Comparison of ENCODE assay signal across 8 cellular contexts in the genomic region with DNA sequence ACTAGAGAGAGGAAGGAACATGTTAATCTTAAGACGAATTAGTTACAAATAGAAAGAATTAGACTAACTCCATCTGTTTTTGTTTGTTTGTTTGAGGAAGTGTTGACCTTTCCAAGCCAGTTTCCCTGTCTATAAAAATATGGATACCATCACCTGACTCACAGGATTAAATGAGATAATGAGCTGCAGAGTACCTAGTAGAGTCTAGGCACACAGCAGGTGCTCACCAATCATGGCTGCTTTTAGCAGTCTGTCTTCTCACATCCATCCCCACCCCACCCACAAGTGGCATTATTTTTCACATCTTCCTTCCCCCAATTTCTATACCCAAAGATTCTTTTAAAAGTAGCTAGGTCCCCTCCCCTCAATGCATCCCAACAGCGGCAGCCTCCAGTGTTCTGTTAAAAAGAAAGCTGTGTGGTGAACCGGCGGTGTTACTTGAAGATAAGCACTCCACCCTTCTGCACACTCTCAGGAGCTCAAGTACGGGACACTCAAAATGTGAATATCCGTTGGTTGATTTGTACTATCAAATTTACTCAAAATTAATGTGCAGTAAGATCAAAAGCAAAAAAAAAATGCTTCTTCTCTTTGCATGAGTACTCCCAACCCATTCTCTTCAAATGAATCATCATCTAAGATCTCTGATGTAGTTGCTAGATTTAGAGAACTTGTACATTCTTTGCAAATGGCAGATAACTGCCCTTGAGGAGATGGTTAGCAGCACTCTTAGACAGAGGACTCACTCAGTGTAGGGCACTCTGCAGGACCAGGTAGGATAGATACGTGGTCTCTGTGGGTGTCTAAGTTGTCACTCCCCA.
DNase-seq lines count a peak whose midpoint lies in the region; ATAC-seq lines count a peak whose summit lies in the region.

No MANE protein-coding gene starts in this region.

- peaks cover 30% of the 10 kb centered on the region for H3K4me1 Mint-ChIP-seq in activated naive CD4-positive, alpha-beta T cell treated with anti-CD3 and anti-CD28 coated beads for 36 hours (ENCODE audit: low read depth)
- H3K4me1 Mint-ChIP-seq in stimulated activated effector memory CD8-positive, alpha-beta T cell treated with anti-CD3 and anti-CD28 coated beads, Interleukin-12 subunit alpha, Interleukin-12 subunit beta, amount 100 ng/mL, for 72 hours: peaks cover 43% of the 10 kb centered on the region

- ATAC-seq in HG02870 (IDR thresholded peaks at IDR 0.05; ENCODE audit: unreplicated experiment): peak; percentile 86
- ATAC-seq in stimulated activated effector memory CD8-positive, alpha-beta T cell treated with anti-CD3 and anti-CD28 coated beads, Interleukin-12 subunit alpha, Interleukin-12 subunit beta, amount 100 ng/mL, for 72 hours: peak; percentile 95

- CTCF ChIA-PET in activated naive CD4-positive, alpha-beta T cell treated with anti-CD3 and anti-CD28 coated beads for 36 hours (lab: Charles Lee): interaction anchor here (1.9 kb wide), 1 partner anchor 35 kb away, joined by 7 read pairs; no protein-coding TSS in a partner anchor

- peak; percentile 24 for DNase-seq in activated naive CD4-positive, alpha-beta T cell treated with anti-CD3 and anti-CD28 coated beads for 36 hours
- no peak for DNase-seq in activated naive CD4-positive, alpha-beta T cell (lab: John Stamatoyannopoulos, UW)
- DNase-seq in activated T-cell treated with anti-CD3 and anti-CD28 coated beads, Interleukin-2, amount 50 U/mL, for 48 hours: peak; percentile 46 to 55
- peak; percentile 9 to 78 for DNase-seq in stimulated activated effector memory CD8-positive, alpha-beta T cell treated with anti-CD3 and anti-CD28 coated beads, Interleukin-12 subunit alpha, Interleukin-12 subunit beta, amount 100 ng/mL, for 72 hours (ENCODE audit: low spot score in 2 of 2)
- DNase-seq in HuH-7 (ENCODE audit: low spot score): no peak
- no peak for DNase-seq in HuH-7.5 (ENCODE audit: low spot score)
- no peak for DNase-seq in SW480 (ENCODE audit: low spot score)

- H3K27me3 Mint-ChIP-seq in activated naive CD4-positive, alpha-beta T cell treated with anti-CD3 and anti-CD28 coated beads for 36 hours (ENCODE audit: low read depth): no peaks in the 10 kb centered on the region

- no peaks in the 10 kb centered on the region for H3K9me3 Mint-ChIP-seq in activated naive CD4-positive, alpha-beta T cell treated with anti-CD3 and anti-CD28 coated beads for 36 hours
- H3K9me3 Mint-ChIP-seq in stimulated activated effector memory CD8-positive, alpha-beta T cell treated with anti-CD3 and anti-CD28 coated beads, Interleukin-12 subunit alpha, Interleukin-12 subunit beta, amount 100 ng/mL, for 72 hours: no peaks in the 10 kb centered on the region

- peak overlapping the region; percentile 4 for H3K27ac Mint-ChIP-seq in activated naive CD4-positive, alpha-beta T cell treated with anti-CD3 and anti-CD28 coated beads for 36 hours
- H3K27ac Mint-ChIP-seq in stimulated activated effector memory CD8-positive, alpha-beta T cell treated with anti-CD3 and anti-CD28 coated beads, Interleukin-12 subunit alpha, Interleukin-12 subunit beta, amount 100 ng/mL, for 72 hours: peak overlapping the region; percentile 81

- intact Hi-C loops in activated naive CD4-positive, alpha-beta T cell treated with anti-CD3 and anti-CD28 coated beads for 36 hours (cut with micrococcal nuclease): loop anchor here (1.0 kb wide), 1 partner anchor 36 kb away; no protein-coding TSS in a partner anchor

- H3K4me3 Mint-ChIP-seq in activated naive CD4-positive, alpha-beta T cell treated with anti-CD3 and anti-CD28 coated beads for 36 hours: peak overlapping the region; percentile 41
- peak overlapping the region; percentile 62 for H3K4me3 Mint-ChIP-seq in stimulated activated effector memory CD8-positive, alpha-beta T cell treated with anti-CD3 and anti-CD28 coated beads, Interleukin-12 subunit alpha, Interleukin-12 subunit beta, amount 100 ng/mL, for 72 hours

- H3K36me3 Mint-ChIP-seq in activated naive CD4-positive, alpha-beta T cell treated with anti-CD3 and anti-CD28 coated beads for 36 hours (ENCODE audit: low read depth): peaks cover 3% of the 10 kb centered on the region
- no peaks in the 10 kb centered on the region for H3K36me3 Mint-ChIP-seq in stimulated activated effector memory CD8-positive, alpha-beta T cell treated with anti-CD3 and anti-CD28 coated beads, Interleukin-12 subunit alpha, Interleukin-12 subunit beta, amount 100 ng/mL, for 72 hours

Comparison
In these comparisons a context has a peak if more than half of its experiments do, and no peak if none do; other contexts are left out.
1. DNase-seq: peak in activated naive CD4-positive, alpha-beta T cell treated with anti-CD3 and anti-CD28 coated beads for 36 hours (single experiment), activated T-cell treated with anti-CD3 and anti-CD28 coated beads, Interleukin-2, amount 50 U/mL, for 48 hours (2 of 2) and stimulated activated effector memory CD8-positive, alpha-beta T cell treated with anti-CD3 and anti-CD28 coated beads, Interleukin-12 subunit alpha, Interleukin-12 subunit beta, amount 100 ng/mL, for 72 hours (2 of 2); none in activated naive CD4-positive, alpha-beta T cell (0 of 4), HuH-7 (single experiment), HuH-7.5 (single experiment) and SW480 (single experiment).